Comparison of ENCODE assay signal across 8 cellular contexts in the genomic region with DNA sequence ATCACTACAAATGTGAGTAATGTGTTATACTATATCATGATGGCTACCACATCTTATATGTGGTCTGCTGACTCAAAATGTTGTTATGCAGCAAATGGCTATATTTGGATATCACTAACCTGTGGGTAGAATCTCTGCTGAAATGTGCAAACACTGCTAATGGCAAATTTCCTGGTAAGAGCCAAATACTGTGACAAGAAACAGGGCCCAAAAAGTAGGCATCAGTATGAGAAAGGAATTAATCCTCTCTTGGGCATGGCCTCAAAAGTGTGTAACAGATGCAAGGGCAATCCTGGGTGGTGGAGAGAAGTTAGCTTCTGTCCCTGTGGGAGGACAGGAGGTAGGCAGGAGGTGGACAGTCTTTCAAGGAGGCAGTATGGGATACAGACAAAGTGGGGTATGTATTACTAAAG. TPM values are rescaled to one million over a fixed set of nuclear protein-coding genes. Genes with fewer than 3 reads are reported as not detected.
DNase-seq lines count a peak whose midpoint lies in the region; ATAC-seq and TF ChIP-seq lines count a peak whose summit lies in the region.

No MANE protein-coding gene starts in this region.

- peak overlapping the region in 1 of 3 donors; percentile 55 for H3K27ac Mint-ChIP-seq in CD4-positive, CD25-positive, alpha-beta regulatory T cell
- H3K27ac Mint-ChIP-seq in chondrocyte (ENCODE audit: unreplicated experiment), result peak overlapping the region; percentile 83

- H3K4me1 Mint-ChIP-seq in CD4-positive, CD25-positive, alpha-beta regulatory T cell, result peaks cover 28 to 53% (median 44%) of the 10 kb centered on the region in 4 donors
- H3K4me1 Mint-ChIP-seq in chondrocyte (ENCODE audit: low read depth), result peaks cover 45% of the 10 kb centered on the region

- H3K4me1 ChIP-seq in CD4-positive, CD25-positive, alpha-beta regulatory T cell (ENCODE audit: control insufficient read depth, insufficient read depth, low read length, poor library complexity, severe bottlenecking), result peaks cover 17% of the 10 kb centered on the region

- peaks cover 14% of the 10 kb centered on the region for H3K36me3 ChIP-seq in CD4-positive, CD25-positive, alpha-beta regulatory T cell (ENCODE audit: control insufficient read depth, insufficient read depth, low read length)

- DNase-seq in CD4-positive, CD25-positive, alpha-beta regulatory T cell, result peak in 1 of 3 donors; percentile 57
- DNase-seq in chondrocyte (ENCODE audit: low spot score), result no peak
- no peak for DNase-seq in KG1 (lab: John Stamatoyannopoulos, UW)
- no peak for DNase-seq in NCI-H1092 treated with DMSO at 0.1 percent for 48 hours (lab: John Stamatoyannopoulos, UW)
- DNase-seq in NCI-H2029 (lab: John Stamatoyannopoulos, UW), result no peak
- DNase-seq in NCI-H2107 treated with DMSO at 0.1 percent for 48 hours (lab: John Stamatoyannopoulos, UW; ENCODE audit: unreplicated experiment), result no peak

- H3K27ac ChIP-seq in CD4-positive, CD25-positive, alpha-beta regulatory T cell (ENCODE audit: insufficient read depth, low read length, poor library complexity, severe bottlenecking), result no peak overlapping the region

- peak; percentile 64 to 78 for ATAC-seq in CD4-positive, CD25-positive, alpha-beta regulatory T cell (ENCODE audit: low read depth in 2 of 2)
- ATAC-seq in GM19468 (IDR thresholded peaks at IDR 0.05; ENCODE audit: extremely low read depth, unreplicated experiment) (peak; percentile 70), HG03520 (IDR thresholded peaks at IDR 0.05; ENCODE audit: unreplicated experiment) (peak; percentile 75)

- H3K27me3 Mint-ChIP-seq in CD4-positive, CD25-positive, alpha-beta regulatory T cell, result no peaks in the 10 kb centered on the region
- no peaks in the 10 kb centered on the region for H3K27me3 Mint-ChIP-seq in chondrocyte (ENCODE audit: low read depth)

- TF ChIP-seq CTCF in chondrocyte (IDR thresholded peaks at IDR 0.05), result no peak

- no peaks in the 10 kb centered on the region for H3K9me3 Mint-ChIP-seq in CD4-positive, CD25-positive, alpha-beta regulatory T cell
- H3K9me3 Mint-ChIP-seq in chondrocyte (ENCODE audit: low read depth), result no peaks in the 10 kb centered on the region

- no peak overlapping the region for H3K4me3 ChIP-seq in CD4-positive, CD25-positive, alpha-beta regulatory T cell (ENCODE audit: low read depth, low read length)

- H3K27me3 ChIP-seq in CD4-positive, CD25-positive, alpha-beta regulatory T cell (ENCODE audit: control insufficient read depth, insufficient read depth, low read length), result no peaks in the 10 kb centered on the region

- no peaks in the 10 kb centered on the region for H3K9me3 ChIP-seq in CD4-positive, CD25-positive, alpha-beta regulatory T cell (ENCODE audit: control insufficient read depth in 2 of 2, low read length in 2 of 2)

- peak overlapping the region in 2 of 4 donors; percentile 2 to 10 for H3K4me3 Mint-ChIP-seq in CD4-positive, CD25-positive, alpha-beta regulatory T cell
- H3K4me3 Mint-ChIP-seq in chondrocyte (ENCODE audit: unreplicated experiment), result no peak overlapping the region

- peaks cover 10% of the 10 kb centered on the region for H3K36me3 Mint-ChIP-seq in CD4-positive, CD25-positive, alpha-beta regulatory T cell
- H3K36me3 Mint-ChIP-seq in chondrocyte (ENCODE audit: low read depth), result peaks cover 1% of the 10 kb centered on the region

RNA-seq across cellular contexts. Expression of a gene that starts 13.3 kb away (rescaled TPM):
- 62.6 TPM for total RNA-seq in CD4-positive, CD25-positive, alpha-beta regulatory T cell
- 10 to 100 TPM; 22.3 to 49.9 (median 38.2) TPM for polyA plus RNA-seq in CD4-positive, CD25-positive, alpha-beta regulatory T cell
- 55.5 to 61.0 TPM (median 59.8 TPM) in 3 replicates for total RNA-seq in chondrocyte

RNA-seq across cellular contexts. Expression of a gene that starts 26.8 kb away (rescaled TPM):
- total RNA-seq in CD4-positive, CD25-positive, alpha-beta regulatory T cell, result 66.2 TPM
- 100 to 1,000 TPM; 359 to 452 (median 396) TPM for polyA plus RNA-seq in CD4-positive, CD25-positive, alpha-beta regulatory T cell
- total RNA-seq in chondrocyte, result 143 to 205 TPM (median 148 TPM) in 3 replicates
